ENCODE assay signal across 21 cellular contexts in the genomic region with DNA sequence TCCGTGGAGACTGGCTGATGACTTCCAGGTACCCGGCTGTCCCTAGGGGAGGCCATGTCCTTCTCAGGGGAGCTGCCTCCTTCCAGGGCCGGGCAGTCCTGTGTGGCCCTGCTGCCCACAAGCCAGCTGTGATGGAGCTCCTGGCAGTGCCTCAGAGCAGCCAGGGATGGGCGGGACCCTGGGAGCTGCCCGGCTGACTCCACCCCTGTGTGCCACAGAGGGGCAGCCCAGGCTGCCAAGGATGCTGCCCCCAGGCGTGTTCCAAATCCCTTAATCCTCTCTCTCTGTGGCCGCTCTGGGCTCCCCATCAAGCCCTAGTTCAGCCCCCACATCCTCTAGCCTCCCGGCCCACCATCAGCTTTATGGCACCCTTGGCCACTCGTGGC. TPM values are rescaled to one million over a fixed set of nuclear protein-coding genes. Genes with fewer than 3 reads are reported as not detected.
A peak's percentile ranks its signal among the peaks of the same experiment; 100 is the strongest.
DNase-seq lines count a peak whose midpoint lies in the region; ATAC-seq and TF ChIP-seq lines count a peak whose summit lies in the region.
"Had no signal": no experiment of that assay in that cellular context is flagged by ENCODE, and none has a peak within 500 bp of the region (broad histone marks: within the 10 kb centered on the region; RNA-seq: fewer than 3 reads in every experiment).

No MANE protein-coding gene starts in this region.

- H3K9me3 Mint-ChIP-seq in activated T-cell treated with anti-CD3 and anti-CD28 coated beads, Interleukin-2, amount 50 U/mL, for 24 hours: no peaks in the 10 kb centered on the region
- no peaks in the 10 kb centered on the region for H3K9me3 Mint-ChIP-seq in activated T-cell treated with anti-CD3 and anti-CD28 coated beads, Interleukin-2, amount 50 U/mL, for 4 hours
- peaks cover 2% of the 10 kb centered on the region for H3K9me3 Mint-ChIP-seq in neural progenitor cell
- H3K9me3 Mint-ChIP-seq: activated B cell treated with CpG ODN at 0.5 μM for 24 hours; activated CD4-positive, alpha-beta memory T cell treated with anti-CD3 and anti-CD28 coated beads, Interleukin-2, amount 10 ng/mL, durations not matched to agents 7 days and 5 days; activated T-cell treated with anti-CD3 and anti-CD28 coated beads, Interleukin-2, amount 50 U/mL, for 72 hours had no signal

- no peaks in the 10 kb centered on the region for H4K20me1 ChIP-seq in neural progenitor cell (ENCODE audit: low read depth)

- no peaks in the 10 kb centered on the region for H3K36me3 ChIP-seq in suprapubic skin
- no peaks in the 10 kb centered on the region for H3K36me3 ChIP-seq in neural progenitor cell
- H3K36me3 ChIP-seq: uterus had no signal

- no peak overlapping the region for H2AFZ ChIP-seq in neural progenitor cell (replicated peaks)

- no peak overlapping the region for H3K4me3 Mint-ChIP-seq in activated T-cell treated with anti-CD3 and anti-CD28 coated beads, Interleukin-2, amount 50 U/mL, for 24 hours
- H3K4me3 Mint-ChIP-seq in activated T-cell treated with anti-CD3 and anti-CD28 coated beads, Interleukin-2, amount 50 U/mL, for 4 hours: no peak overlapping the region
- no peak overlapping the region for H3K4me3 Mint-ChIP-seq in neural progenitor cell
- H3K4me3 Mint-ChIP-seq: activated B cell treated with CpG ODN at 0.5 μM for 24 hours; activated CD4-positive, alpha-beta memory T cell treated with anti-CD3 and anti-CD28 coated beads, Interleukin-2, amount 10 ng/mL, durations not matched to agents 7 days and 5 days; activated T-cell treated with anti-CD3 and anti-CD28 coated beads, Interleukin-2, amount 50 U/mL, for 72 hours had no signal

- no peaks in the 10 kb centered on the region for H3K36me3 Mint-ChIP-seq in activated T-cell treated with anti-CD3 and anti-CD28 coated beads, Interleukin-2, amount 50 U/mL, for 24 hours (ENCODE audit: low read depth)
- no peaks in the 10 kb centered on the region for H3K36me3 Mint-ChIP-seq in activated T-cell treated with anti-CD3 and anti-CD28 coated beads, Interleukin-2, amount 50 U/mL, for 4 hours (ENCODE audit: insufficient read depth)
- no peaks in the 10 kb centered on the region for H3K36me3 Mint-ChIP-seq in neural progenitor cell

- H3K79me2 ChIP-seq in neural progenitor cell (ENCODE audit: low read depth): no peaks in the 10 kb centered on the region

- no peaks in the 10 kb centered on the region for H3F3A ChIP-seq in neural progenitor cell (ENCODE audit: low read depth)

- H3K27me3 ChIP-seq in suprapubic skin (peaks cover 15% of the 10 kb centered on the region), neural progenitor cell (peaks cover 6% of the 10 kb centered on the region)
- H3K27me3 ChIP-seq: uterus had no signal

- no peak overlapping the region for H3K4me2 ChIP-seq in neural progenitor cell
- H3K4me2 ChIP-seq: A549 had no signal

- DNase-seq in activated T-cell treated with anti-CD3 and anti-CD28 coated beads, Interleukin-2, amount 50 U/mL, for 24 hours: peak; percentile 20
- no peak for DNase-seq in activated T-cell treated with anti-CD3 and anti-CD28 coated beads, Interleukin-2, amount 50 U/mL, for 4 hours
- DNase-seq in GM10266 (ENCODE audit: extremely low spot score) (peak; percentile 13), ecto neural progenitor cell (ENCODE audit: low spot score) (peak; percentile 42), suprapubic skin (ENCODE audit: low spot score in 2 of 2) (peak; percentile 40 to 73), neural progenitor cell (ENCODE audit: low spot score) (no peak), caudate nucleus (lab: John Stamatoyannopoulos, UW) (no peak)
- DNase-seq: activated B cell treated with CpG ODN at 0.5 μM for 24 hours; activated CD4-positive, alpha-beta memory T cell treated with anti-CD3 and anti-CD28 coated beads, Interleukin-2, amount 10 ng/mL, durations not matched to agents 7 days and 5 days; activated T-cell treated with anti-CD3 and anti-CD28 coated beads, Interleukin-2, amount 50 U/mL, for 72 hours; C1 segment of cervical spinal cord; Calu3; cerebellar nuclear complex; left cardiac atrium; NCI-H2081; T1000; uterus had no signal

- H3K27me3 Mint-ChIP-seq in activated T-cell treated with anti-CD3 and anti-CD28 coated beads, Interleukin-2, amount 50 U/mL, for 24 hours: peaks cover 10% of the 10 kb centered on the region
- peaks cover 6% of the 10 kb centered on the region for H3K27me3 Mint-ChIP-seq in activated T-cell treated with anti-CD3 and anti-CD28 coated beads, Interleukin-2, amount 50 U/mL, for 4 hours (ENCODE audit: low read depth)
- peaks cover 10% of the 10 kb centered on the region for H3K27me3 Mint-ChIP-seq in neural progenitor cell (ENCODE audit: insufficient read depth, low read depth)

- H3K4me1 Mint-ChIP-seq in activated T-cell treated with anti-CD3 and anti-CD28 coated beads, Interleukin-2, amount 50 U/mL, for 24 hours (ENCODE audit: low read depth): no peaks in the 10 kb centered on the region
- no peaks in the 10 kb centered on the region for H3K4me1 Mint-ChIP-seq in activated T-cell treated with anti-CD3 and anti-CD28 coated beads, Interleukin-2, amount 50 U/mL, for 4 hours (ENCODE audit: low read depth)
- H3K4me1 Mint-ChIP-seq in neural progenitor cell: peaks cover 3% of the 10 kb centered on the region
- H3K4me1 Mint-ChIP-seq: activated B cell treated with CpG ODN at 0.5 μM for 24 hours; activated CD4-positive, alpha-beta memory T cell treated with anti-CD3 and anti-CD28 coated beads, Interleukin-2, amount 10 ng/mL, durations not matched to agents 7 days and 5 days had no signal

- H3K4me3 ChIP-seq in suprapubic skin (no peak overlapping the region), neural progenitor cell (no peak overlapping the region)
- H3K4me3 ChIP-seq: A549, uterus had no signal

- no peak for TF ChIP-seq POLR2A in suprapubic skin (IDR thresholded peaks at IDR 0.05)

- no peak for TF ChIP-seq EP300 in suprapubic skin (IDR thresholded peaks at IDR 0.05)

- no peaks in the 10 kb centered on the region for H3K9me3 ChIP-seq in suprapubic skin
- no peaks in the 10 kb centered on the region for H3K9me3 ChIP-seq in neural progenitor cell (ENCODE audit: low read depth)
- H3K9me3 ChIP-seq: A549, uterus had no signal

- ATAC-seq in activated T-cell treated with anti-CD3 and anti-CD28 coated beads, Interleukin-2, amount 50 U/mL, for 4 hours: no peak
- ATAC-seq in GM21825 (IDR thresholded peaks at IDR 0.05; ENCODE audit: unreplicated experiment): no peak
- ATAC-seq: A549; activated T-cell treated with anti-CD3 and anti-CD28 coated beads, Interleukin-2, amount 50 U/mL, for 72 hours; left cardiac atrium had no signal

- no peak overlapping the region for H3K9ac ChIP-seq in neural progenitor cell

- no peak overlapping the region for H3K27ac ChIP-seq in suprapubic skin
- H3K27ac ChIP-seq in neural progenitor cell: no peak overlapping the region
- no peak overlapping the region for H3K27ac ChIP-seq in caudate nucleus (ENCODE audit: low read depth, low read length)
- H3K27ac ChIP-seq: A549, uterus had no signal

- H3K4me1 ChIP-seq in suprapubic skin (no peaks in the 10 kb centered on the region), neural progenitor cell (no peaks in the 10 kb centered on the region)
- H3K4me1 ChIP-seq: A549, uterus had no signal

- 71% methylated on average over 7 of the region's 9 CpGs for WGBS in suprapubic skin

- H3K27ac Mint-ChIP-seq in activated T-cell treated with anti-CD3 and anti-CD28 coated beads, Interleukin-2, amount 50 U/mL, for 24 hours: no peak overlapping the region
- no peak overlapping the region for H3K27ac Mint-ChIP-seq in neural progenitor cell
- H3K27ac Mint-ChIP-seq: activated B cell treated with CpG ODN at 0.5 μM for 24 hours; activated CD4-positive, alpha-beta memory T cell treated with anti-CD3 and anti-CD28 coated beads, Interleukin-2, amount 10 ng/mL, durations not matched to agents 7 days and 5 days; activated T-cell treated with anti-CD3 and anti-CD28 coated beads, Interleukin-2, amount 50 U/mL, for 72 hours had no signal

- no peak for TF ChIP-seq CTCF in GM10266 (IDR thresholded peaks at IDR 0.05; ENCODE audit: control insufficient read depth, insufficient read depth, low read depth, missing control alignments)
- TF ChIP-seq CTCF in suprapubic skin (IDR thresholded peaks at IDR 0.05): no peak
- TF ChIP-seq CTCF in neural progenitor cell (IDR thresholded peaks at IDR 0.05): no peak

RNA-seq across cellular contexts. Expression of a gene that starts 7.0 kb away (rescaled TPM):
- total RNA-seq in activated T-cell treated with anti-CD3 and anti-CD28 coated beads, Interleukin-2, amount 50 U/mL, for 4 hours: under 1 TPM in 1 of 3 donors, not detected in 2; 0.55 TPM
- total RNA-seq in suprapubic skin (1 to 10 TPM in 3 of 4 donors, not detected in 1; 2.2 to 7.8 (median 4.1) TPM), neural progenitor cell (ENCODE audit: low replicate concordance) (not detected in 2 replicates)
- total RNA-seq: activated B cell treated with CpG ODN at 0.5 μM for 24 hours; activated CD4-positive, alpha-beta memory T cell treated with anti-CD3 and anti-CD28 coated beads, Interleukin-2, amount 10 ng/mL, durations not matched to agents 7 days and 5 days; activated T-cell treated with anti-CD3 and anti-CD28 coated beads, Interleukin-2, amount 50 U/mL, for 72 hours; Calu3; left cardiac atrium; OCI-LY7; subcutaneous adipose tissue had no signal

RNA-seq across cellular contexts. Expression of a gene that starts 51.1 kb away (rescaled TPM):
- total RNA-seq in activated T-cell treated with anti-CD3 and anti-CD28 coated beads, Interleukin-2, amount 50 U/mL, for 4 hours: 1 to 10 TPM; 1.2 to 1.8 (median 1.6) TPM
- total RNA-seq in suprapubic skin (1 to 10 TPM in 3 of 4 donors, under 1 TPM in 1; 0.79 to 8.9 (median 1.4) TPM), neural progenitor cell (ENCODE audit: low replicate concordance) (2.3 and 13.9 TPM in 2 replicates)
- total RNA-seq: activated B cell treated with CpG ODN at 0.5 μM for 24 hours, Calu3, OCI-LY7 had no signal

Comparison
In these comparisons a context has a peak if more than half of its experiments do, and no peak if none do; other contexts are left out.
1. DNase-seq: peak in activated T-cell treated with anti-CD3 and anti-CD28 coated beads, Interleukin-2, amount 50 U/mL, for 24 hours (single experiment), GM10266 (single experiment), ecto neural progenitor cell (single experiment) and suprapubic skin (2 of 2); none in activated T-cell treated with anti-CD3 and anti-CD28 coated beads, Interleukin-2, amount 50 U/mL, for 4 hours (single experiment), neural progenitor cell (single experiment) and caudate nucleus (0 of 61).